Comparison of ENCODE assay signal across 1 cellular context in the genomic region with DNA sequence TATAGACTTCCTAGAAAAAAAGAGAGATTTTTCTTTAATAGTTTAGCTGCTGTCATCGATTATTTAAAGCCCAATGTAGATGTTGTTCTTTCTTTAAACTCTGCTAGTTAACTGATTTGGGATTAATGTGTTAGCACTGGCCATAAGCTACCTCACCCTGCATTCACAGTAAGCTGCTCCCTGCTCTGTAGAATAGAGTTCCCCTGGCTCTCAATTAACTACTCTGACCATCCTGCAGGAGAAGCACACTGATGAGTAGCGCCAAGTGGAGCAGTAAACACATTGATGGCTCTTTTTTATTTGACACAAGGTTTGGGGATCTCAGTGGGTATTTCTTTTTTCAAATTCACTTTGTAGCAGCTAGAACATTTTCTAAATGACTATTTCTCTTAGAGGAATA.
TF ChIP-seq lines count a peak whose summit lies in the region.

No MANE protein-coding gene starts in this region.

TF ChIP-seq in GM23338, 12 proteins besides CTCF, POLR2A, EP300 and RAD21 (continued from another document):
- TF ChIP-seq, protein P1, sequence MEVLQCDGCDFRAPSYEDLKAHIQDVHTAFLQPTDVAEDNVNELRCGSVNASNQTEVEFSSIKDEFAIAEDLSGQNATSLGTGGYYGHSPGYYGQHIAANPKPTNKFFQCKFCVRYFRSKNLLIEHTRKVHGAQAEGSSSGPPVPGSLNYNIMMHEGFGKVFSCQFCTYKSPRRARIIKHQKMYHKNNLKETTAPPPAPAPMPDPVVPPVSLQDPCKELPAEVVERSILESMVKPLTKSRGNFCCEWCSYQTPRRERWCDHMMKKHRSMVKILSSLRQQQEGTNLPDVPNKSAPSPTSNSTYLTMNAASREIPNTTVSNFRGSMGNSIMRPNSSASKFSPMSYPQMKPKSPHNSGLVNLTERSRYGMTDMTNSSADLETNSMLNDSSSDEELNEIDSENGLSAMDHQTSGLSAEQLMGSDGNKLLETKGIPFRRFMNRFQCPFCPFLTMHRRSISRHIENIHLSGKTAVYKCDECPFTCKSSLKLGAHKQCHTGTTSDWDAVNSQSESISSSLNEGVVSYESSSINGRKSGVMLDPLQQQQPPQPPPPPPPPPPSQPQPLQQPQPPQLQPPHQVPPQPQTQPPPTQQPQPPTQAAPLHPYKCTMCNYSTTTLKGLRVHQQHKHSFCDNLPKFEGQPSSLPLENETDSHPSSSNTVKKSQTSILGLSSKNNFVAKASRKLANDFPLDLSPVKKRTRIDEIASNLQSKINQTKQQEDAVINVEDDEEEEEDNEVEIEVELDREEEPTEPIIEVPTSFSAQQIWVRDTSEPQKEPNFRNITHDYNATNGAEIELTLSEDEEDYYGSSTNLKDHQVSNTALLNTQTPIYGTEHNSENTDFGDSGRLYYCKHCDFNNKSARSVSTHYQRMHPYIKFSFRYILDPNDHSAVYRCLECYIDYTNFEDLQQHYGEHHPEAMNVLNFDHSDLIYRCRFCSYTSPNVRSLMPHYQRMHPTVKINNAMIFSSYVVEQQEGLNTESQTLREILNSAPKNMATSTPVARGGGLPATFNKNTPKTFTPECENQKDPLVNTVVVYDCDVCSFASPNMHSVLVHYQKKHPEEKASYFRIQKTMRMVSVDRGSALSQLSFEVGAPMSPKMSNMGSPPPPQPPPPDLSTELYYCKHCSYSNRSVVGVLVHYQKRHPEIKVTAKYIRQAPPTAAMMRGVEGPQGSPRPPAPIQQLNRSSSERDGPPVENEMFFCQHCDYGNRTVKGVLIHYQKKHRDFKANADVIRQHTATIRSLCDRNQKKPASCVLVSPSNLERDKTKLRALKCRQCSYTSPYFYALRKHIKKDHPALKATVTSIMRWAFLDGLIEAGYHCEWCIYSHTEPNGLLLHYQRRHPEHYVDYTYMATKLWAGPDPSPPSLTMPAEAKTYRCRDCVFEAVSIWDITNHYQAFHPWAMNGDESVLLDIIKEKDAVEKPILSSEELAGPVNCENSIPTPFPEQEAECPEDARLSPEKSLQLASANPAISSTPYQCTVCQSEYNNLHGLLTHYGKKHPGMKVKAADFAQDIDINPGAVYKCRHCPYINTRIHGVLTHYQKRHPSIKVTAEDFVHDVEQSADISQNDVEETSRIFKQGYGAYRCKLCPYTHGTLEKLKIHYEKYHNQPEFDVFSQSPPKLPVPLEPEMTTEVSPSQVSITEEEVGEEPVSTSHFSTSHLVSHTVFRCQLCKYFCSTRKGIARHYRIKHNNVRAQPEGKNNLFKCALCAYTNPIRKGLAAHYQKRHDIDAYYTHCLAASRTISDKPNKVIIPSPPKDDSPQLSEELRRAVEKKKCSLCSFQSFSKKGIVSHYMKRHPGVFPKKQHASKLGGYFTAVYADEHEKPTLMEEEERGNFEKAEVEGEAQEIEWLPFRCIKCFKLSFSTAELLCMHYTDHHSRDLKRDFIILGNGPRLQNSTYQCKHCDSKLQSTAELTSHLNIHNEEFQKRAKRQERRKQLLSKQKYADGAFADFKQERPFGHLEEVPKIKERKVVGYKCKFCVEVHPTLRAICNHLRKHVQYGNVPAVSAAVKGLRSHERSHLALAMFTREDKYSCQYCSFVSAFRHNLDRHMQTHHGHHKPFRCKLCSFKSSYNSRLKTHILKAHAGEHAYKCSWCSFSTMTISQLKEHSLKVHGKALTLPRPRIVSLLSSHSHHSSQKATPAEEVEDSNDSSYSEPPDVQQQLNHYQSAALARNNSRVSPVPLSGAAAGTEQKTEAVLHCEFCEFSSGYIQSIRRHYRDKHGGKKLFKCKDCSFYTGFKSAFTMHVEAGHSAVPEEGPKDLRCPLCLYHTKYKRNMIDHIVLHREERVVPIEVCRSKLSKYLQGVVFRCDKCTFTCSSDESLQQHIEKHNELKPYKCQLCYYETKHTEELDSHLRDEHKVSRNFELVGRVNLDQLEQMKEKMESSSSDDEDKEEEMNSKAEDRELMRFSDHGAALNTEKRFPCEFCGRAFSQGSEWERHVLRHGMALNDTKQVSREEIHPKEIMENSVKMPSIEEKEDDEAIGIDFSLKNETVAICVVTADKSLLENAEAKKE (CRISPR knock-in tag; IDR thresholded peaks at IDR 0.05): no peak
- TF ChIP-seq EZH2phosphoT487 (IDR thresholded peaks at IDR 0.05; ENCODE audit: unreplicated experiment): no peak
- no peak for TF ChIP-seq EZH2 (IDR thresholded peaks at IDR 0.05; ENCODE audit: low read depth, unreplicated experiment)
